ENCODE assay signal across 16 cellular contexts in the genomic region with DNA sequence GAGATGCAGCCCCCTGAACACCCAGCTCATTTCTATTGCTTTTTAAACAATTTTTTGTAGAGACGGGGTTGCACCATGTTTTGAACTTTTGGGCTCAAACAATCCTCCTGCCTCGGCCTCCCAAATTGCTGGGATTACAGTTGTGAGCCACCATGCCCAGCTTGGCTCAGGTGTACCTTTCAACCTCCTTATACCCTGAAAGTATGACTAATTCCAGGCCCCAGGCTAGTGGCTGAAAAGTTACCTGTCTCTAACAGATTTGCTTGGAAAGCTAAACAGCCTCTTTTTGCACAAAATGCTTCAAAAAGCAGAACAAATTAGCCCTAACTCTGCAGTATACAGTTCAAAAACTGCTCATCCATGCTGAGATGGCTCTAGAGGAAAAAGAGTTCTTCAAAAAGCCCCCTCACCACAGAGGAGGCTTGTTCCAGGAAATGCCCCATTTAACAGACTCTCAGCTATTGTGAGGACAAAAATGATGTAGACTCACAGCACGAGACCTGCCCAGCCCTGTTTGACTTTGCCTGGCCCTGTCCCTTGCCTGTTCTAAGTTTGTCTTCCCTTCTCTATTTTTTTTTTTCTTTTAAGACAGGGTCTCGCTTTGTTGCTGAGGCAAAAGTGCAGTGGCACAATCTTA. TPM values are rescaled to one million over a fixed set of nuclear protein-coding genes. Genes with fewer than 3 reads are reported as not detected.
A peak's percentile ranks its signal among the peaks of the same experiment; 100 is the strongest.
DNase-seq lines count a peak whose midpoint lies in the region; ATAC-seq and TF ChIP-seq lines count a peak whose summit lies in the region.
"Had no signal": no experiment of that assay in that cellular context is flagged by ENCODE, and none has a peak within 500 bp of the region (broad histone marks: within the 10 kb centered on the region; RNA-seq: fewer than 3 reads in every experiment).

No MANE protein-coding gene starts in this region.

- H4K8ac ChIP-seq in IMR-90 (ENCODE audit: low read depth in 2 of 2, low read length in 2 of 2), result no peak overlapping the region; a peak in 1 of 4 replicates

- no peaks in the 10 kb centered on the region for H3K36me3 ChIP-seq in ACC112 (ENCODE audit: insufficient read depth, low read length)
- H3K36me3 ChIP-seq in IMR-90 (ENCODE audit: control insufficient read depth, insufficient read depth, low read length), result peaks cover 14% of the 10 kb centered on the region
- H3K36me3 ChIP-seq in heart left ventricle, result peaks cover 0 to 12% (median 0%) of the 10 kb centered on the region in 9 donors

- H2BK20ac ChIP-seq in IMR-90 (ENCODE audit: low read depth, low read length), result peak overlapping the region; percentile 17; the same call in 1 of the 2 replicates

- peak overlapping the region; percentile 90 for H3K27ac Mint-ChIP-seq in chondrocyte (ENCODE audit: unreplicated experiment)

- in situ Hi-C loops in IMR-90 (cut with MboI; ENCODE audit: low sequenced_read_pairs), result no loop called here

- H4K20me1 ChIP-seq in IMR-90 (ENCODE audit: insufficient read depth, low read length), result peaks cover 17% of the 10 kb centered on the region

- no peaks in the 10 kb centered on the region for H3K79me2 ChIP-seq in ACC112 (ENCODE audit: control insufficient read depth, insufficient read depth, low read length, unreplicated experiment)

- no peaks in the 10 kb centered on the region for H3K9me3 Mint-ChIP-seq in chondrocyte (ENCODE audit: low read depth)

- peaks cover 17% of the 10 kb centered on the region for H3K4me1 ChIP-seq in ACC112 (ENCODE audit: control insufficient read depth, insufficient read depth, low read length, unreplicated experiment)
- peaks cover 13% of the 10 kb centered on the region; the same call in 1 of the 2 replicates for H3K4me1 ChIP-seq in IMR-90 (ENCODE audit: control insufficient read depth, insufficient read depth, low read length)
- peaks cover 0 to 29% (median 12%) of the 10 kb centered on the region in 12 donors for H3K4me1 ChIP-seq in heart left ventricle

- peak overlapping the region; percentile 28 for H2BK5ac ChIP-seq in IMR-90 (ENCODE audit: low read depth, low read length, poor library complexity, severe bottlenecking)

- ATAC-seq in IMR-90 (ENCODE audit: low read depth), result no peak
- ATAC-seq in HG02852 (IDR thresholded peaks at IDR 0.05; ENCODE audit: unreplicated experiment), result no peak
- ATAC-seq in heart left ventricle, result no peak
- ATAC-seq: left lung had no signal

- no TSS peak for BruUV-seq in IMR-90 (replicated peaks; lab: Mats Ljungman, UMichigan)

- peaks cover 16% of the 10 kb centered on the region for H3K36me3 Mint-ChIP-seq in chondrocyte (ENCODE audit: low read depth)

- H3K18ac ChIP-seq in IMR-90 (ENCODE audit: low read depth, low read length), result no peak overlapping the region

- peak overlapping the region; percentile 85 for H3K27ac ChIP-seq in ACC112 (ENCODE audit: low read depth, low read length)
- H3K27ac ChIP-seq in IMR-90 (ENCODE audit: insufficient read depth, low read length), result no peak overlapping the region
- H3K27ac ChIP-seq in heart left ventricle, result no peak overlapping the region
- H3K27ac ChIP-seq: left lung had no signal

- 90% methylated on average over 2 of the region's 4 CpGs; no CpG with 5 or more reads in 1 of the 2 experiments for WGBS in IMR-90 (ENCODE audit: extremely low coverage in 2 of 2, insufficient read length in 1 of 2), 2 experiments
- WGBS in heart left ventricle, 4 donors, result 89 to 92% (median 89%) methylated on average over 4 of the region's 4 CpGs

- CTCF ChIA-PET in IMR-90 (lab: Yijun Ruan, JAX), result interaction anchor here (2.1 kb wide), 1 partner anchor 51 kb away, joined by 8 read pairs; no protein-coding TSS in a partner anchor

- TF ChIP-seq POLR2A in IMR-90 (IDR thresholded peaks at IDR 0.05; ENCODE audit: low read depth, low read length), result peak; percentile 81; the same call in 1 of the 2 replicates
- no peak for TF ChIP-seq POLR2A in heart left ventricle (IDR thresholded peaks at IDR 0.05)

- no peak for DNase-seq in IMR-90
- DNase-seq in chondrocyte (ENCODE audit: low spot score), result no peak
- no peak for DNase-seq in activated CD4-positive, CD25-positive, alpha-beta regulatory T cell (lab: John Stamatoyannopoulos, UW)
- no peak for DNase-seq in heart left ventricle
- DNase-seq: activated effector memory CD4-positive, alpha-beta T cell treated with Interleukin-2 at 50 U/mL for 16 hours; AML-193; DMS153; left lung; NCI-H1105 treated with DMSO at 0.1 percent for 48 hours; NCI-H226 had no signal

- H3K4me1 Mint-ChIP-seq in chondrocyte (ENCODE audit: low read depth), result peaks cover 45% of the 10 kb centered on the region

- H2AK5ac ChIP-seq in IMR-90 (ENCODE audit: low read depth, low read length), result peak overlapping the region; percentile 69; the same call in 1 of the 2 replicates

- H3K9me3 ChIP-seq in IMR-90 (ENCODE audit: control insufficient read depth, insufficient read depth, low read length), result no peaks in the 10 kb centered on the region
- H3K9me3 ChIP-seq in heart left ventricle, result no peaks in the 10 kb centered on the region
- H3K9me3 ChIP-seq: left lung had no signal

- no peak overlapping the region for H3K56ac ChIP-seq in IMR-90 (ENCODE audit: extremely low read depth, insufficient read depth, low read length)

- no peak for TF ChIP-seq CTCF in IMR-90 (conservative IDR thresholded peaks at IDR 0.05; ENCODE audit: low read depth, low read length)
- TF ChIP-seq CTCF in chondrocyte (IDR thresholded peaks at IDR 0.05), result no peak
- no peak for TF ChIP-seq CTCF in heart left ventricle (IDR thresholded peaks at IDR 0.05)

- H3K27me3 ChIP-seq in ACC112 (ENCODE audit: insufficient read depth, low read length) (no peaks in the 10 kb centered on the region), IMR-90 (ENCODE audit: control insufficient read depth, insufficient read depth, low read length) (peaks cover under 1% of the 10 kb centered on the region; the same call in 1 of the 2 replicates), heart left ventricle (no peaks in the 10 kb centered on the region)
- H3K27me3 ChIP-seq: left lung had no signal

- H3K9me1 ChIP-seq in IMR-90 (ENCODE audit: insufficient read depth, low read length), result peaks cover 5% of the 10 kb centered on the region; the same call in 1 of the 2 replicates

- TF ChIP-seq RAD21 in IMR-90 (IDR thresholded peaks at IDR 0.05; ENCODE audit: low read length), result no peak

- H3K4ac ChIP-seq in IMR-90 (ENCODE audit: low read depth, low read length), result peak overlapping the region; percentile 60; the same call in 1 of the 2 replicates

- no peak overlapping the region for H2AK9ac ChIP-seq in IMR-90 (replicated peaks; ENCODE audit: low read depth, low read length, poor library complexity)

- peak overlapping the region; percentile 57; the same call in 1 of the 2 replicates for H2BK120ac ChIP-seq in IMR-90 (ENCODE audit: low read depth, low read length)

- H3K4me2 ChIP-seq in IMR-90 (ENCODE audit: low read depth, low read length), result no peak overlapping the region

- dilution Hi-C loops in IMR-90 (cut with HindIII; ENCODE audit: low sequenced_read_pairs, unreplicated experiment), result no loop called here

- H3K9ac ChIP-seq in IMR-90 (ENCODE audit: low read depth, low read length), result no peak overlapping the region

- H3K79me1 ChIP-seq in IMR-90 (ENCODE audit: low read depth in 1 of 2, low read length in 2 of 2), result peaks cover 0 to 11% of the 10 kb centered on the region in 2 experiments; a peak in 2 of 4 replicates

- no peak overlapping the region for H3K14ac ChIP-seq in IMR-90 (replicated peaks; ENCODE audit: low read depth, low read length)

- no peak overlapping the region for H3K4me3 Mint-ChIP-seq in chondrocyte (ENCODE audit: unreplicated experiment)

- H4K5ac ChIP-seq in IMR-90 (ENCODE audit: low read depth, low read length), result no peak overlapping the region

- no peaks in the 10 kb centered on the region for H3K27me3 Mint-ChIP-seq in chondrocyte (ENCODE audit: low read depth)

- H4K91ac ChIP-seq in IMR-90 (ENCODE audit: insufficient read depth, low read depth, low read length), result no peak overlapping the region; the same call in 1 of the 2 replicates

- intact Hi-C loops in IMR-90 (cut with micrococcal nuclease) (no loop called here), heart left ventricle (cut with DNase I) (loop anchor here in 5 of 10 donors (5.0 to 10.0 kb wide), 4 partner anchors 51 to 246 kb away; partner anchors contain the start of gene ACHE (in 1 of the 5))

- H3K4me3 ChIP-seq in ACC112 (ENCODE audit: low read depth, low read length) (no peak overlapping the region), IMR-90 (ENCODE audit: insufficient read depth, low read depth, low read length) (no peak overlapping the region), heart left ventricle (no peak overlapping the region)
- H3K4me3 ChIP-seq: left lung had no signal

- H2AFZ ChIP-seq in ACC112 (ENCODE audit: low read length, unreplicated experiment) (no peak overlapping the region), IMR-90 (replicated peaks; ENCODE audit: low read length, poor library complexity) (no peak overlapping the region)

- no peak overlapping the region for H3K23ac ChIP-seq in IMR-90 (ENCODE audit: low read depth, low read length)

- POLR2A ChIA-PET in IMR-90 (lab: Charles Lee; ENCODE audit: unreplicated experiment), result interaction anchor here (1.8 kb wide), 1 partner anchor 56 kb away, joined by 4 read pairs; the partner anchor contains the start of gene TRIM56

- peak overlapping the region; percentile 43; the same call in 2 of the 3 replicates for H2BK15ac ChIP-seq in IMR-90 (ENCODE audit: low read depth, low read length)

RNA-seq across cellular contexts. Expression of gene AP1S1, which starts 13.4 kb away (rescaled TPM):
- 233 and 295 TPM in 2 replicates for total RNA-seq in IMR-90 (2012; rRNA removed)
- polyA plus RNA-seq in IMR-90 (2012; rRNA removed), result 178 and 187 TPM in 2 replicates
- 282 and 325 TPM in 2 replicates for polyA plus RNA-seq in IMR-90 (2012; cell fraction: cytosol; rRNA removed)
- 110 and 121 TPM in 2 replicates for polyA plus RNA-seq in IMR-90 (2012; cell fraction: nucleus; rRNA removed; ENCODE audit: low replicate concordance)
- total RNA-seq in chondrocyte, result 55.9 to 60.5 TPM (median 60.4 TPM) in 3 replicates
- total RNA-seq in heart left ventricle, result 10 to 100 TPM in 8 of 9 donors, 1 to 10 TPM in 1; 9.9 to 24.5 (median 12.8) TPM
- polyA plus RNA-seq in heart left ventricle, result 10 to 100 TPM; 15.9 to 41.8 TPM

RNA-seq across cellular contexts. Expression of gene SERPINE1, which starts 14.0 kb away (rescaled TPM):
- total RNA-seq in IMR-90 (2012; rRNA removed) (1,441 and 1,485 TPM in 2 replicates), chondrocyte (794 to 1,203 TPM (median 1,180 TPM) in 3 replicates), heart left ventricle (100 to 1,000 TPM in 1 of 9 donors, 10 to 100 TPM in 4, 1 to 10 TPM in 4; 1.3 to 153 (median 13.9) TPM)
- polyA plus RNA-seq in IMR-90 (2012; rRNA removed) (2,783 and 2,870 TPM in 2 replicates), heart left ventricle (100 to 1,000 TPM in 1 of 2 donors, 1 to 10 TPM in 1; 3.4 to 595 TPM)
- 1,325 and 1,597 TPM in 2 replicates for polyA plus RNA-seq in IMR-90 (2012; cell fraction: cytosol; rRNA removed)
- 924 and 1,074 TPM in 2 replicates for polyA plus RNA-seq in IMR-90 (2012; cell fraction: nucleus; rRNA removed; ENCODE audit: low replicate concordance)
- total RNA-seq: SK-MEL-5 had no signal

RNA-seq across cellular contexts. Expression of gene VGF, which starts 24.5 kb away (rescaled TPM):
- total RNA-seq in IMR-90 (2012; rRNA removed) (0.18 and 0.28 TPM in 2 replicates), chondrocyte (0.22 to 0.26 TPM in 2 of 3 replicates, not detected in the other), heart left ventricle (under 1 TPM in 2 of 9 donors, not detected in 7; 0.09 to 0.19 TPM)
- polyA plus RNA-seq in IMR-90 (2012; rRNA removed) (0.50 and 0.59 TPM in 2 replicates), heart left ventricle (under 1 TPM in 1 of 2 donors, not detected in 1; 0.14 TPM)
- polyA plus RNA-seq in IMR-90 (2012; cell fraction: cytosol; rRNA removed), result 0.64 and 0.82 TPM in 2 replicates
- polyA plus RNA-seq in IMR-90 (2012; cell fraction: nucleus; rRNA removed; ENCODE audit: low replicate concordance), result 0.36 and 0.83 TPM in 2 replicates
- total RNA-seq: dermis microvascular lymphatic vessel endothelial cell, left lung had no signal
- polyA plus RNA-seq: fibroblast of lung had no signal

RNA-seq across cellular contexts. Expression of gene NAT16, which starts 39.2 kb away (rescaled TPM):
- total RNA-seq in IMR-90 (2012; rRNA removed) (not detected in 2 replicates), chondrocyte (not detected in 3 replicates), heart left ventricle (under 1 TPM in 1 of 9 donors, not detected in 8; 0.23 TPM)
- polyA plus RNA-seq in IMR-90 (2012; rRNA removed) (0.03 and 0.05 TPM in 2 replicates), heart left ventricle (not detected)
- polyA plus RNA-seq in IMR-90 (2012; cell fraction: cytosol; rRNA removed), result 0.02 and 0.04 TPM in 2 replicates
- 0.25 and 0.53 TPM in 2 replicates for polyA plus RNA-seq in IMR-90 (2012; cell fraction: nucleus; rRNA removed; ENCODE audit: low replicate concordance)
- total RNA-seq: dermis microvascular lymphatic vessel endothelial cell, fibroblast of lung, left lung, pulmonary artery endothelial cell had no signal
- polyA plus RNA-seq: fibroblast of lung had no signal

RNA-seq across cellular contexts. Expression of gene TRIM56, which starts 55.6 kb away (rescaled TPM):
- total RNA-seq in IMR-90 (2012; rRNA removed) (3.9 and 4.4 TPM in 2 replicates), chondrocyte (26.1 to 35.7 TPM (median 30.4 TPM) in 3 replicates), heart left ventricle (10 to 100 TPM in 8 of 9 donors, 1 to 10 TPM in 1; 7.9 to 37.4 (median 14.7) TPM)
- polyA plus RNA-seq in IMR-90 (2012; rRNA removed) (4.7 and 5.9 TPM in 2 replicates), heart left ventricle (10 to 100 TPM; 10.7 to 12.7 TPM)
- polyA plus RNA-seq in IMR-90 (2012; cell fraction: cytosol; rRNA removed), result 2.7 and 2.9 TPM in 2 replicates
- 10.6 and 11.6 TPM in 2 replicates for polyA plus RNA-seq in IMR-90 (2012; cell fraction: nucleus; rRNA removed; ENCODE audit: low replicate concordance)
